Comparison of ENCODE assay signal across 28 cellular contexts in genomic region chr3:127496256-127496655, GRCh38.
"Had no signal": no experiment of that assay in that cellular context is flagged by ENCODE, and none has a peak within 500 bp of the region (broad histone marks: within the 10 kb centered on the region; RNA-seq: fewer than 3 reads in every experiment).

No MANE protein-coding gene starts in this region.

- FAIRE-seq: colon, endometrium, frontal cortex, kidney had no signal

- DNase-seq: dermis blood vessel endothelial cell; dorsolateral prefrontal cortex; effector CD4-positive, alpha-beta T cell; effector memory CD4-positive, alpha-beta T cell; erythroblast; foreskin keratinocyte; heart left ventricle; hypothalamus; immature natural killer cell; islet precursor cell; kidney; kidney glomerular epithelial cell; left cardiac atrium; left lung; left ventricle myocardium superior; lower lobe of right lung; mammary epithelial cell; mesendoderm; midbrain had no signal

- H3K4me3 Mint-ChIP-seq: immature natural killer cell, memory B cell had no signal

- H3K36me3 ChIP-seq: gastroesophageal sphincter, heart left ventricle, left lung, lower lobe of right lung had no signal

- ATAC-seq: esophagus mucosa, foreskin keratinocyte, gastroesophageal sphincter, heart left ventricle, left cardiac atrium, left lung, left ventricle myocardium superior, lower lobe of right lung had no signal

- H3K27ac ChIP-seq: coronary artery, dorsolateral prefrontal cortex, epithelial cell of prostate, foreskin keratinocyte, gastroesophageal sphincter, heart left ventricle, hepatocyte, left lung, lower lobe of right lung had no signal

- H3K4me3 ChIP-seq: coronary artery, dorsolateral prefrontal cortex, gastroesophageal sphincter, heart left ventricle, hepatocyte, left lung, lower lobe of right lung had no signal

- H3K4me1 Mint-ChIP-seq: immature natural killer cell, memory B cell had no signal

- H3K4me1 ChIP-seq: foreskin keratinocyte, gastroesophageal sphincter, heart left ventricle, left lung, lower lobe of right lung had no signal

- H3K79me2 ChIP-seq: hepatocyte had no signal

- H3K27me3 ChIP-seq: hepatocyte, left lung had no signal

- H3K4me2 ChIP-seq: hepatocyte had no signal

- H3K9me3 ChIP-seq: lower lobe of right lung had no signal

- H2AFZ ChIP-seq: hepatocyte had no signal

- H3K27ac Mint-ChIP-seq: immature natural killer cell, memory B cell had no signal
